ENCODE assay signal across 1 cellular context in the genomic region with DNA sequence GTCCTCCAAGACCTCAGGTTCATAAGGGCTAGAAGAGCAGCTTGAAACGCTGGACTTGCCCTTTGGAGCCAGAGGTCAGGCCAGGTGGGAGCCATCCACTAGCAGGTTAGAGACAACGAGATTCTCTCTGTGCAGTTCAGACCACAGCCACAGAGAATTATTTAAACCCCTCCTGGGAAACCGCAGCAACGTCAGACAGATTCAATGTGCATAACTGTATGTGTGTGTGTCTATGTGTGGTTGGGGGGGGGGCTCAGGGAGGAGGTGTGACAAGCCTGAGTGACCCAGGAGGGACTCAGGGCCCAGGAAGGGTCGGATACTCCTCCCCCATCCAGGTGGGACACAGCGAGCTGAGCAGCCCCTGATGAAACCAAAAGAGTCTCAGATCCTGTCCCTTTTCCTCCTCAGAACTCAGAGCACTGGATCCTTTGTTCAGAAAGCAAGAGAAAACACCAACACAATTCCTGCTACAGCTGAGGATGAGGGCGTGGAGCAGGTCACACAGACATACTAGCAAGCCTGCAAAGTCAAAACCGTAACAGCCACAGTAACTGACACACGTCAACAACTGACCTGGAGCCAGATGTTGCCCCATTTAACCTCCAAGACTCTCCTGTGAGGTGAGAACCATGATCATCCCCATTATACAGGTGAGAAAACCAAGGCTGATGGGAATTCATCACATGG.
TF ChIP-seq lines count a peak whose summit lies in the region.

No MANE protein-coding gene starts in this region.

TF ChIP-seq in GM12878, 131 proteins besides CTCF, POLR2A, EP300 and RAD21 (continued from another document and continues in another):
- TF ChIP-seq, protein P1, sequence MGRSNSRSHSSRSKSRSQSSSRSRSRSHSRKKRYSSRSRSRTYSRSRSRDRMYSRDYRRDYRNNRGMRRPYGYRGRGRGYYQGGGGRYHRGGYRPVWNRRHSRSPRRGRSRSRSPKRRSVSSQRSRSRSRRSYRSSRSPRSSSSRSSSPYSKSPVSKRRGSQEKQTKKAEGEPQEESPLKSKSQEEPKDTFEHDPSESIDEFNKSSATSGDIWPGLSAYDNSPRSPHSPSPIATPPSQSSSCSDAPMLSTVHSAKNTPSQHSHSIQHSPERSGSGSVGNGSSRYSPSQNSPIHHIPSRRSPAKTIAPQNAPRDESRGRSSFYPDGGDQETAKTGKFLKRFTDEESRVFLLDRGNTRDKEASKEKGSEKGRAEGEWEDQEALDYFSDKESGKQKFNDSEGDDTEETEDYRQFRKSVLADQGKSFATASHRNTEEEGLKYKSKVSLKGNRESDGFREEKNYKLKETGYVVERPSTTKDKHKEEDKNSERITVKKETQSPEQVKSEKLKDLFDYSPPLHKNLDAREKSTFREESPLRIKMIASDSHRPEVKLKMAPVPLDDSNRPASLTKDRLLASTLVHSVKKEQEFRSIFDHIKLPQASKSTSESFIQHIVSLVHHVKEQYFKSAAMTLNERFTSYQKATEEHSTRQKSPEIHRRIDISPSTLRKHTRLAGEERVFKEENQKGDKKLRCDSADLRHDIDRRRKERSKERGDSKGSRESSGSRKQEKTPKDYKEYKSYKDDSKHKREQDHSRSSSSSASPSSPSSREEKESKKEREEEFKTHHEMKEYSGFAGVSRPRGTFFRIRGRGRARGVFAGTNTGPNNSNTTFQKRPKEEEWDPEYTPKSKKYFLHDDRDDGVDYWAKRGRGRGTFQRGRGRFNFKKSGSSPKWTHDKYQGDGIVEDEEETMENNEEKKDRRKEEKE (IDR thresholded peaks at IDR 0.05), result no peak
- TF ChIP-seq PAX8 (IDR thresholded peaks at IDR 0.05), result no peak
- 0 out of 2 replicates have a peak, but pooled peaks have one; percentile 44 for TF ChIP-seq TARDBP (IDR thresholded peaks at IDR 0.05; ENCODE audit: borderline replicate concordance)
- no peak for TF ChIP-seq ESRRA (IDR thresholded peaks at IDR 0.05; ENCODE audit: low read length)
- peak; percentile 69; the same call in 1 of the 2 replicates for TF ChIP-seq TCF12 (IDR thresholded peaks at IDR 0.05; ENCODE audit: low read depth, low read length)
- no peak for TF ChIP-seq NFXL1 (IDR thresholded peaks at IDR 0.05; ENCODE audit: borderline replicate concordance)
- no peak for TF ChIP-seq CBX5 (IDR thresholded peaks at IDR 0.05; ENCODE audit: low read depth)
- peak; percentile 14 to 65; a peak in 2 of 4 replicates for TF ChIP-seq BHLHE40 (IDR thresholded peaks at IDR 0.05; ENCODE audit: borderline replicate concordance in 1 of 2, low read depth in 2 of 2, low read length in 1 of 2)
- TF ChIP-seq MYC (IDR thresholded peaks at IDR 0.05; ENCODE audit: insufficient read depth, insufficient read length, insufficient replicate concordance, low read length, severe bottlenecking), result no peak
- TF ChIP-seq, protein P2, sequence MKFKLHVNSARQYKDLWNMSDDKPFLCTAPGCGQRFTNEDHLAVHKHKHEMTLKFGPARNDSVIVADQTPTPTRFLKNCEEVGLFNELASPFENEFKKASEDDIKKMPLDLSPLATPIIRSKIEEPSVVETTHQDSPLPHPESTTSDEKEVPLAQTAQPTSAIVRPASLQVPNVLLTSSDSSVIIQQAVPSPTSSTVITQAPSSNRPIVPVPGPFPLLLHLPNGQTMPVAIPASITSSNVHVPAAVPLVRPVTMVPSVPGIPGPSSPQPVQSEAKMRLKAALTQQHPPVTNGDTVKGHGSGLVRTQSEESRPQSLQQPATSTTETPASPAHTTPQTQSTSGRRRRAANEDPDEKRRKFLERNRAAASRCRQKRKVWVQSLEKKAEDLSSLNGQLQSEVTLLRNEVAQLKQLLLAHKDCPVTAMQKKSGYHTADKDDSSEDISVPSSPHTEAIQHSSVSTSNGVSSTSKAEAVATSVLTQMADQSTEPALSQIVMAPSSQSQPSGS (IDR thresholded peaks at IDR 0.05; ENCODE audit: low read length), result no peak
- TF ChIP-seq RAD51 (IDR thresholded peaks at IDR 0.05), result no peak
- TF ChIP-seq ZNF274 (IDR thresholded peaks at IDR 0.05; ENCODE audit: insufficient read depth, insufficient read length), result no peak
- TF ChIP-seq RFX5 (IDR thresholded peaks at IDR 0.05; ENCODE audit: low read depth, low read length), result no peak
- TF ChIP-seq POLR2AphosphoS5 (IDR thresholded peaks at IDR 0.05; ENCODE audit: low read length), result no peak
- TF ChIP-seq HCFC1 (IDR thresholded peaks at IDR 0.05; ENCODE audit: low read length), result no peak
- no peak for TF ChIP-seq MTA3 (IDR thresholded peaks at IDR 0.05; ENCODE audit: borderline replicate concordance, low read length)
- TF ChIP-seq, protein P3, sequence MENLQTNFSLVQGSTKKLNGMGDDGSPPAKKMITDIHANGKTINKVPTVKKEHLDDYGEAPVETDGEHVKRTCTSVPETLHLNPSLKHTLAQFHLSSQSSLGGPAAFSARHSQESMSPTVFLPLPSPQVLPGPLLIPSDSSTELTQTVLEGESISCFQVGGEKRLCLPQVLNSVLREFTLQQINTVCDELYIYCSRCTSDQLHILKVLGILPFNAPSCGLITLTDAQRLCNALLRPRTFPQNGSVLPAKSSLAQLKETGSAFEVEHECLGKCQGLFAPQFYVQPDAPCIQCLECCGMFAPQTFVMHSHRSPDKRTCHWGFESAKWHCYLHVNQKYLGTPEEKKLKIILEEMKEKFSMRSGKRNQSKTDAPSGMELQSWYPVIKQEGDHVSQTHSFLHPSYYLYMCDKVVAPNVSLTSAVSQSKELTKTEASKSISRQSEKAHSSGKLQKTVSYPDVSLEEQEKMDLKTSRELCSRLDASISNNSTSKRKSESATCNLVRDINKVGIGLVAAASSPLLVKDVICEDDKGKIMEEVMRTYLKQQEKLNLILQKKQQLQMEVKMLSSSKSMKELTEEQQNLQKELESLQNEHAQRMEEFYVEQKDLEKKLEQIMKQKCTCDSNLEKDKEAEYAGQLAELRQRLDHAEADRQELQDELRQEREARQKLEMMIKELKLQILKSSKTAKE (IDR thresholded peaks at IDR 0.05; ENCODE audit: low read depth, poor library complexity, severe bottlenecking), result peak; percentile 63
- no peak for TF ChIP-seq KLF5 (IDR thresholded peaks at IDR 0.05; ENCODE audit: partially characterized antibody)
- TF ChIP-seq, protein P4, sequence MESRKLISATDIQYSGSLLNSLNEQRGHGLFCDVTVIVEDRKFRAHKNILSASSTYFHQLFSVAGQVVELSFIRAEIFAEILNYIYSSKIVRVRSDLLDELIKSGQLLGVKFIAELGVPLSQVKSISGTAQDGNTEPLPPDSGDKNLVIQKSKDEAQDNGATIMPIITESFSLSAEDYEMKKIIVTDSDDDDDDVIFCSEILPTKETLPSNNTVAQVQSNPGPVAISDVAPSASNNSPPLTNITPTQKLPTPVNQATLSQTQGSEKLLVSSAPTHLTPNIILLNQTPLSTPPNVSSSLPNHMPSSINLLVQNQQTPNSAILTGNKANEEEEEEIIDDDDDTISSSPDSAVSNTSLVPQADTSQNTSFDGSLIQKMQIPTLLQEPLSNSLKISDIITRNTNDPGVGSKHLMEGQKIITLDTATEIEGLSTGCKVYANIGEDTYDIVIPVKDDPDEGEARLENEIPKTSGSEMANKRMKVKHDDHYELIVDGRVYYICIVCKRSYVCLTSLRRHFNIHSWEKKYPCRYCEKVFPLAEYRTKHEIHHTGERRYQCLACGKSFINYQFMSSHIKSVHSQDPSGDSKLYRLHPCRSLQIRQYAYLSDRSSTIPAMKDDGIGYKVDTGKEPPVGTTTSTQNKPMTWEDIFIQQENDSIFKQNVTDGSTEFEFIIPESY (IDR thresholded peaks at IDR 0.05), result no peak
- no peak for TF ChIP-seq RELA (IDR thresholded peaks at IDR 0.05; ENCODE audit: borderline replicate concordance, partially characterized antibody)
- TF ChIP-seq SMAD5 (IDR thresholded peaks at IDR 0.05; ENCODE audit: low read depth), result no peak
- TF ChIP-seq CBX3 (IDR thresholded peaks at IDR 0.05; ENCODE audit: borderline replicate concordance, low read depth), result no peak
- TF ChIP-seq ZBED1 (IDR thresholded peaks at IDR 0.05; ENCODE audit: borderline replicate concordance), result peak; percentile 52; the same call in 1 of the 2 replicates
- TF ChIP-seq, protein P5, sequence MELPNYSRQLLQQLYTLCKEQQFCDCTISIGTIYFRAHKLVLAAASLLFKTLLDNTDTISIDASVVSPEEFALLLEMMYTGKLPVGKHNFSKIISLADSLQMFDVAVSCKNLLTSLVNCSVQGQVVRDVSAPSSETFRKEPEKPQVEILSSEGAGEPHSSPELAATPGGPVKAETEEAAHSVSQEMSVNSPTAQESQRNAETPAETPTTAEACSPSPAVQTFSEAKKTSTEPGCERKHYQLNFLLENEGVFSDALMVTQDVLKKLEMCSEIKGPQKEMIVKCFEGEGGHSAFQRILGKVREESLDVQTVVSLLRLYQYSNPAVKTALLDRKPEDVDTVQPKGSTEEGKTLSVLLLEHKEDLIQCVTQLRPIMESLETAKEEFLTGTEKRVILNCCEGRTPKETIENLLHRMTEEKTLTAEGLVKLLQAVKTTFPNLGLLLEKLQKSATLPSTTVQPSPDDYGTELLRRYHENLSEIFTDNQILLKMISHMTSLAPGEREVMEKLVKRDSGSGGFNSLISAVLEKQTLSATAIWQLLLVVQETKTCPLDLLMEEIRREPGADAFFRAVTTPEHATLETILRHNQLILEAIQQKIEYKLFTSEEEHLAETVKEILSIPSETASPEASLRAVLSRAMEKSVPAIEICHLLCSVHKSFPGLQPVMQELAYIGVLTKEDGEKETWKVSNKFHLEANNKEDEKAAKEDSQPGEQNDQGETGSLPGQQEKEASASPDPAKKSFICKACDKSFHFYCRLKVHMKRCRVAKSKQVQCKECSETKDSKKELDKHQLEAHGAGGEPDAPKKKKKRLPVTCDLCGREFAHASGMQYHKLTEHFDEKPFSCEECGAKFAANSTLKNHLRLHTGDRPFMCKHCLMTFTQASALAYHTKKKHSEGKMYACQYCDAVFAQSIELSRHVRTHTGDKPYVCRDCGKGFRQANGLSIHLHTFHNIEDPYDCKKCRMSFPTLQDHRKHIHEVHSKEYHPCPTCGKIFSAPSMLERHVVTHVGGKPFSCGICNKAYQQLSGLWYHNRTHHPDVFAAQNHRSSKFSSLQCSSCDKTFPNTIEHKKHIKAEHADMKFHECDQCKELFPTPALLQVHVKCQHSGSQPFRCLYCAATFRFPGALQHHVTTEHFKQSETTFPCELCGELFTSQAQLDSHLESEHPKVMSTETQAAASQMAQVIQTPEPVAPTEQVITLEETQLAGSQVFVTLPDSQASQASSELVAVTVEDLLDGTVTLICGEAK (IDR thresholded peaks at IDR 0.05; ENCODE audit: borderline replicate concordance), result no peak
- no peak for TF ChIP-seq ZNF24 (IDR thresholded peaks at IDR 0.05)
- TF ChIP-seq PML (IDR thresholded peaks at IDR 0.05; ENCODE audit: low read length), result no peak
- no peak for TF ChIP-seq HDAC2 (IDR thresholded peaks at IDR 0.05)
- no peak for TF ChIP-seq SREBF1 (IDR thresholded peaks at IDR 0.05; ENCODE audit: low read length)
- TF ChIP-seq TCF7 (IDR thresholded peaks at IDR 0.05; ENCODE audit: borderline replicate concordance), result no peak
- no peak for TF ChIP-seq NFYA (IDR thresholded peaks at IDR 0.05; ENCODE audit: borderline replicate concordance, low read depth, low read length)
- TF ChIP-seq, protein P6, sequence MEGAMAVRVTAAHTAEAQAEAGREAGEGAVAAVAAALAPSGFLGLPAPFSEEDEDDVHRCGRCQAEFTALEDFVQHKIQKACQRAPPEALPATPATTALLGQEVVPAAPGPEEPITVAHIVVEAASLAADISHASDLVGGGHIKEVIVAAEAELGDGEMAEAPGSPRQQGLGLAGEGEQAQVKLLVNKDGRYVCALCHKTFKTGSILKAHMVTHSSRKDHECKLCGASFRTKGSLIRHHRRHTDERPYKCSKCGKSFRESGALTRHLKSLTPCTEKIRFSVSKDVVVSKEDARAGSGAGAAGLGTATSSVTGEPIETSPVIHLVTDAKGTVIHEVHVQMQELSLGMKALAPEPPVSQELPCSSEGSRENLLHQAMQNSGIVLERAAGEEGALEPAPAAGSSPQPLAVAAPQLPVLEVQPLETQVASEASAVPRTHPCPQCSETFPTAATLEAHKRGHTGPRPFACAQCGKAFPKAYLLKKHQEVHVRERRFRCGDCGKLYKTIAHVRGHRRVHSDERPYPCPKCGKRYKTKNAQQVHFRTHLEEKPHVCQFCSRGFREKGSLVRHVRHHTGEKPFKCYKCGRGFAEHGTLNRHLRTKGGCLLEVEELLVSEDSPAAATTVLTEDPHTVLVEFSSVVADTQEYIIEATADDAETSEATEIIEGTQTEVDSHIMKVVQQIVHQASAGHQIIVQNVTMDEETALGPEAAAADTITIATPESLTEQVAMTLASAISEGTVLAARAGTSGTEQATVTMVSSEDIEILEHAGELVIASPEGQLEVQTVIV (IDR thresholded peaks at IDR 0.05; ENCODE audit: borderline replicate concordance, partially characterized antibody), result no peak
- TF ChIP-seq BACH1 (IDR thresholded peaks at IDR 0.05; ENCODE audit: borderline replicate concordance), result no peak
- no peak for TF ChIP-seq TBL1XR1 (IDR thresholded peaks at IDR 0.05; ENCODE audit: low read depth, low read length)
- TF ChIP-seq RBBP5 (conservative IDR thresholded peaks at IDR 0.05), result no peak
- TF ChIP-seq SUZ12 (IDR thresholded peaks at IDR 0.05; ENCODE audit: unreplicated experiment), result no peak
- peak; percentile 87 for TF ChIP-seq CREM (IDR thresholded peaks at IDR 0.05; ENCODE audit: low read depth)
- TF ChIP-seq, protein P7, sequence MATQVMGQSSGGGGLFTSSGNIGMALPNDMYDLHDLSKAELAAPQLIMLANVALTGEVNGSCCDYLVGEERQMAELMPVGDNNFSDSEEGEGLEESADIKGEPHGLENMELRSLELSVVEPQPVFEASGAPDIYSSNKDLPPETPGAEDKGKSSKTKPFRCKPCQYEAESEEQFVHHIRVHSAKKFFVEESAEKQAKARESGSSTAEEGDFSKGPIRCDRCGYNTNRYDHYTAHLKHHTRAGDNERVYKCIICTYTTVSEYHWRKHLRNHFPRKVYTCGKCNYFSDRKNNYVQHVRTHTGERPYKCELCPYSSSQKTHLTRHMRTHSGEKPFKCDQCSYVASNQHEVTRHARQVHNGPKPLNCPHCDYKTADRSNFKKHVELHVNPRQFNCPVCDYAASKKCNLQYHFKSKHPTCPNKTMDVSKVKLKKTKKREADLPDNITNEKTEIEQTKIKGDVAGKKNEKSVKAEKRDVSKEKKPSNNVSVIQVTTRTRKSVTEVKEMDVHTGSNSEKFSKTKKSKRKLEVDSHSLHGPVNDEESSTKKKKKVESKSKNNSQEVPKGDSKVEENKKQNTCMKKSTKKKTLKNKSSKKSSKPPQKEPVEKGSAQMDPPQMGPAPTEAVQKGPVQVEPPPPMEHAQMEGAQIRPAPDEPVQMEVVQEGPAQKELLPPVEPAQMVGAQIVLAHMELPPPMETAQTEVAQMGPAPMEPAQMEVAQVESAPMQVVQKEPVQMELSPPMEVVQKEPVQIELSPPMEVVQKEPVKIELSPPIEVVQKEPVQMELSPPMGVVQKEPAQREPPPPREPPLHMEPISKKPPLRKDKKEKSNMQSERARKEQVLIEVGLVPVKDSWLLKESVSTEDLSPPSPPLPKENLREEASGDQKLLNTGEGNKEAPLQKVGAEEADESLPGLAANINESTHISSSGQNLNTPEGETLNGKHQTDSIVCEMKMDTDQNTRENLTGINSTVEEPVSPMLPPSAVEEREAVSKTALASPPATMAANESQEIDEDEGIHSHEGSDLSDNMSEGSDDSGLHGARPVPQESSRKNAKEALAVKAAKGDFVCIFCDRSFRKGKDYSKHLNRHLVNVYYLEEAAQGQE (IDR thresholded peaks at IDR 0.05; ENCODE audit: low read depth, low read length), result no peak
- no peak for TF ChIP-seq TCF3 (IDR thresholded peaks at IDR 0.05; ENCODE audit: borderline replicate concordance, insufficient read depth, low read depth, low read length)
- TF ChIP-seq SRF (IDR thresholded peaks at IDR 0.05; ENCODE audit: low read depth in 2 of 2, low read length in 2 of 2), result no peak
- TF ChIP-seq SPI1 (IDR thresholded peaks at IDR 0.05; ENCODE audit: borderline replicate concordance, insufficient read depth, low read depth, low read length), result no peak
